ENCODE assay signal across 12 cellular contexts in genomic region chr17:80738406-80738805, GRCh38.
DNase-seq lines count a peak whose midpoint lies in the region; ATAC-seq and TF ChIP-seq lines count a peak whose summit lies in the region.
"Had no signal": no experiment of that assay in that cellular context is flagged by ENCODE, and none has a peak within 500 bp of the region (broad histone marks: within the 10 kb centered on the region; RNA-seq: fewer than 3 reads in every experiment).

No MANE protein-coding gene starts in this region.

- peaks cover 64% of the 10 kb centered on the region for H3K4me1 Mint-ChIP-seq in CD8-positive, alpha-beta T cell (ENCODE audit: low read depth)
- peaks cover 29 to 43% (median 37%) of the 10 kb centered on the region in 3 donors for H3K4me1 Mint-ChIP-seq in IgD-negative memory B cell
- peaks cover 34% of the 10 kb centered on the region for H3K4me1 Mint-ChIP-seq in memory B cell

- H3K27me3 ChIP-seq in CD8-positive, alpha-beta T cell (ENCODE audit: insufficient read depth, low read length): no peaks in the 10 kb centered on the region
- H3K27me3 ChIP-seq in SU-DHL-6 (ENCODE audit: low read length) (no peaks in the 10 kb centered on the region), psoas muscle (ENCODE audit: insufficient read depth in 3 of 3, low read length in 2 of 3) (no peaks in the 10 kb centered on the region)
- H3K27me3 ChIP-seq: neural progenitor cell had no signal

- no peak overlapping the region for H3K4me3 ChIP-seq in CD8-positive, alpha-beta T cell (ENCODE audit: low read depth, low read length)
- H3K4me3 ChIP-seq in SU-DHL-6 (ENCODE audit: insufficient read depth, low read length, poor library complexity, severe bottlenecking): peak overlapping the region; percentile 37
- no peak overlapping the region for H3K4me3 ChIP-seq in psoas muscle
- H3K4me3 ChIP-seq: neural progenitor cell, skin epidermis, thoracic aorta had no signal

- WGBS in psoas muscle, 3 donors: 77 to 80% (median 79%) methylated on average over 7 of the region's 7 CpGs

- no peak for DNase-seq in CD8-positive, alpha-beta T cell
- DNase-seq in memory B cell (ENCODE audit: low spot score in 2 of 2): no peak
- DNase-seq in psoas muscle: no peak
- DNase-seq in ecto neural progenitor cell (ENCODE audit: low spot score): no peak
- DNase-seq in activated CD4-positive, CD25-positive, alpha-beta regulatory T cell (lab: John Stamatoyannopoulos, UW): no peak
- DNase-seq: activated CD8-positive, alpha-beta memory T cell treated with anti-CD3 and anti-CD28 coated beads, Interleukin-2, amount 50 U/mL, for 48 hours had no signal

- no peaks in the 10 kb centered on the region for H3K9me3 Mint-ChIP-seq in CD8-positive, alpha-beta T cell
- H3K9me3 Mint-ChIP-seq in IgD-negative memory B cell (no peaks in the 10 kb centered on the region), memory B cell (no peaks in the 10 kb centered on the region)

- H2AFZ ChIP-seq in SU-DHL-6 (ENCODE audit: low read depth, low read length, severe bottlenecking): peak overlapping the region; percentile 65
- H2AFZ ChIP-seq: neural progenitor cell had no signal

- CTCF ChIA-PET in CD8-positive, alpha-beta T cell (lab: Charles Lee): interaction anchor here (0.7 to 1.1 kb wide), 5 partner anchors 18 to 75 kb away, joined by 3 to 4 read pairs (median 3); no protein-coding TSS in a partner anchor

- peak overlapping the region; percentile 77 for H3K4me2 ChIP-seq in SU-DHL-6 (ENCODE audit: low read depth, low read length, poor library complexity, severe bottlenecking)
- H3K4me2 ChIP-seq: neural progenitor cell had no signal

- no peaks in the 10 kb centered on the region for H3K9me2 ChIP-seq in SU-DHL-6 (replicated peaks; ENCODE audit: insufficient read depth, low read length)

- ATAC-seq in CD8-positive, alpha-beta T cell: no peak
- ATAC-seq in memory B cell (ENCODE audit: low read depth) (no peak), psoas muscle (no peak), SK-N-SH treated with all-trans-retinoic acid at 6 μM for 48 hours (no peak)

- TF ChIP-seq CTCF in CD8-positive, alpha-beta T cell (IDR thresholded peaks at IDR 0.05): no peak
- no peak for TF ChIP-seq CTCF in SU-DHL-6 (IDR thresholded peaks at IDR 0.05; ENCODE audit: insufficient read depth, low read length, poor library complexity, severe bottlenecking)
- TF ChIP-seq CTCF in psoas muscle (IDR thresholded peaks at IDR 0.05): no peak

- no peaks in the 10 kb centered on the region for H3K79me2 ChIP-seq in SU-DHL-6 (ENCODE audit: insufficient read depth, low read length)

- no peaks in the 10 kb centered on the region for H3K36me3 ChIP-seq in CD8-positive, alpha-beta T cell (ENCODE audit: insufficient read depth, low read length)
- H3K36me3 ChIP-seq in SU-DHL-6 (ENCODE audit: low read length) (peaks cover 5% of the 10 kb centered on the region; the same call in 1 of the 2 replicates), psoas muscle (ENCODE audit: insufficient read depth in 1 of 2, low read depth in 1 of 2) (no peaks in the 10 kb centered on the region)
- H3K36me3 ChIP-seq: neural progenitor cell, thoracic aorta had no signal

- intact Hi-C loops in CD8-positive, alpha-beta T cell (cut with DNase I, micrococcal nuclease): loop anchor here (2.0 to 5.0 kb wide), 4 partner anchors 34 to 74 kb away; no protein-coding TSS in a partner anchor
- intact Hi-C loops in psoas muscle (cut with DNase I): no loop called here

- POLR2A ChIA-PET in CD8-positive, alpha-beta T cell (lab: Charles Lee): interaction anchor here (1.2 kb wide), 1 partner anchor 51 kb away, joined by 3 read pairs; no protein-coding TSS in a partner anchor

- no peaks in the 10 kb centered on the region for H4K20me1 ChIP-seq in SU-DHL-6 (ENCODE audit: low read depth, low read length)

- peaks cover 56% of the 10 kb centered on the region for H3K4me1 ChIP-seq in CD8-positive, alpha-beta T cell (ENCODE audit: insufficient read depth, low read length)
- peaks cover 5% of the 10 kb centered on the region for H3K4me1 ChIP-seq in psoas muscle

- peaks cover 24% of the 10 kb centered on the region for H3F3A ChIP-seq in SU-DHL-6 (ENCODE audit: insufficient read depth)

- peak overlapping the region; percentile 26 for H3K4me3 Mint-ChIP-seq in CD8-positive, alpha-beta T cell
- peak overlapping the region; percentile 0 to 89 (median 46) for H3K4me3 Mint-ChIP-seq in IgD-negative memory B cell
- peak overlapping the region; percentile 62 for H3K4me3 Mint-ChIP-seq in memory B cell
- H3K4me3 Mint-ChIP-seq: neural progenitor cell had no signal

- no peaks in the 10 kb centered on the region for H3K27me3 Mint-ChIP-seq in CD8-positive, alpha-beta T cell (ENCODE audit: low read depth)
- H3K27me3 Mint-ChIP-seq in IgD-negative memory B cell: no peaks in the 10 kb centered on the region
- H3K27me3 Mint-ChIP-seq in memory B cell: no peaks in the 10 kb centered on the region

- no peak overlapping the region for H3K27ac ChIP-seq in CD8-positive, alpha-beta T cell (ENCODE audit: low read depth, low read length)
- peak overlapping the region; percentile 97 for H3K27ac ChIP-seq in SU-DHL-6 (ENCODE audit: low read depth, low read length)
- no peak overlapping the region for H3K27ac ChIP-seq in psoas muscle
- H3K27ac ChIP-seq: neural progenitor cell, thoracic aorta had no signal

- H3K9ac ChIP-seq in SU-DHL-6 (ENCODE audit: low read length): peak overlapping the region; percentile 59
- H3K9ac ChIP-seq: neural progenitor cell had no signal

- no peaks in the 10 kb centered on the region for H3K9me3 ChIP-seq in CD8-positive, alpha-beta T cell (ENCODE audit: low read length)
- no peaks in the 10 kb centered on the region for H3K9me3 ChIP-seq in SU-DHL-6 (ENCODE audit: insufficient read depth, low read length)
- peaks cover 6% of the 10 kb centered on the region for H3K9me3 ChIP-seq in psoas muscle
- H3K9me3 ChIP-seq: thoracic aorta had no signal

- H3K36me3 Mint-ChIP-seq in CD8-positive, alpha-beta T cell: peaks cover 31% of the 10 kb centered on the region
- H3K36me3 Mint-ChIP-seq in IgD-negative memory B cell (peaks cover 17% of the 10 kb centered on the region), memory B cell (peaks cover 20% of the 10 kb centered on the region)

- H3K27ac Mint-ChIP-seq in CD8-positive, alpha-beta T cell: peak overlapping the region; percentile 95
- H3K27ac Mint-ChIP-seq in IgD-negative memory B cell (peak overlapping the region; percentile 25 to 91 (median 41)), memory B cell (peak overlapping the region; percentile 72)
- H3K27ac Mint-ChIP-seq: neural progenitor cell had no signal

TF ChIP-seq in SK-N-SH treated with all-trans-retinoic acid at 6 μM for 48 hours, 23 proteins besides CTCF, POLR2A, EP300 and RAD21:
- no peak for TF ChIP-seq ZNF565 (CRISPR knock-in tag; conservative IDR thresholded peaks at IDR 0.05; ENCODE audit: low read depth)
- TF ChIP-seq BACH2 (CRISPR knock-in tag; IDR thresholded peaks at IDR 0.05; ENCODE audit: borderline replicate concordance): no peak
- no peak for TF ChIP-seq ZFP3 (CRISPR knock-in tag; IDR thresholded peaks at IDR 0.05)
- no peak for TF ChIP-seq ZC3H10 (CRISPR knock-in tag; IDR thresholded peaks at IDR 0.05)
- no peak for TF ChIP-seq TSHZ2 (CRISPR knock-in tag; IDR thresholded peaks at IDR 0.05)
- no peak for TF ChIP-seq OSR1 (CRISPR knock-in tag; IDR thresholded peaks at IDR 0.05)
- no peak for TF ChIP-seq ESRRG (CRISPR knock-in tag; IDR thresholded peaks at IDR 0.05)
- TF ChIP-seq ZNF70 (CRISPR knock-in tag; IDR thresholded peaks at IDR 0.05): no peak
- TF ChIP-seq SNAI2 (CRISPR knock-in tag; IDR thresholded peaks at IDR 0.05): no peak
- TF ChIP-seq CSDC2 (CRISPR knock-in tag; IDR thresholded peaks at IDR 0.05): no peak
- no peak for TF ChIP-seq ARNTL (CRISPR knock-in tag; IDR thresholded peaks at IDR 0.05; ENCODE audit: borderline replicate concordance, low read depth)
- no peak for TF ChIP-seq ZNF8 (CRISPR knock-in tag; IDR thresholded peaks at IDR 0.05)

Comparison
In these comparisons a context has a peak if more than half of its experiments do, and no peak if none do; other contexts are left out.
1. H3K27ac Mint-ChIP-seq: peak in every context shown above with its lines; median percentile 95 in CD8-positive, alpha-beta T cell; 72 in memory B cell; 41 in IgD-negative memory B cell.
2. intact Hi-C loops: an anchor here in CD8-positive, alpha-beta T cell (2.0 to 5.0 kb wide); none called in psoas muscle.